Comparison of ENCODE assay signal across 10 cellular contexts in the genomic region with DNA sequence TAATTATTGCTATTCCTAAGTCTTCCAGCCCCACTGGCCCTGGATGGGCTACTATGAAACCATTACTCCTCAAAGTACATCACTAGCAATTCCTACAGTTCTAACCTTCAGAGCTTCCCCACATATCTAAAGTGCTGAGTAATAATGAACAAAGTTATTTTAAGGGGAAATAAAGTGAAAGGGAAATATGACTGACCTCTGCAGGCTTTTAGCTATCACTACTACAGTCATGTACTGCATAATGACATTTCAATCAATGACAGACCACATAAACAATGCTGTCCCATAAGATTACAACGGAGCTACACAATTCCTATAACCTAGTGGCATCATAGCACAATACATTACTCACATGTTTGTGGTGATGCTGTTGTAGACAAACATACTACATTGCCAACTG. TPM values are rescaled to one million over a fixed set of nuclear protein-coding genes. Genes with fewer than 3 reads are reported as not detected.
DNase-seq lines count a peak whose midpoint lies in the region; ATAC-seq and TF ChIP-seq lines count a peak whose summit lies in the region.
"Had no signal": no experiment of that assay in that cellular context is flagged by ENCODE, and none has a peak within 500 bp of the region (broad histone marks: within the 10 kb centered on the region; RNA-seq: fewer than 3 reads in every experiment).

No MANE protein-coding gene starts in this region.

- WGBS in transverse colon (ENCODE audit: low coverage in 1 of 2), 2 donors = 63 to 70% methylated on average over 1 of the region's 1 CpG

- H3K27ac ChIP-seq in transverse colon = no peak overlapping the region
- H3K27ac ChIP-seq: neural progenitor cell, testis had no signal

- H3K4me1 ChIP-seq in transverse colon = peaks cover 0 to 9% (median 4%) of the 10 kb centered on the region in 4 donors
- H3K4me1 ChIP-seq: neural progenitor cell, testis had no signal

- intact Hi-C loops in transverse colon (cut with DNase I; ENCODE audit: low total_unique reads) = no loop called here
- intact Hi-C loops in Right ventricle myocardium inferior (cut with DNase I) = no loop called here

- DNase-seq in EL = peak; percentile 67
- peak; percentile 45 for DNase-seq in HT1080 (ENCODE audit: low read depth)
- DNase-seq in fibroblast of peridontal ligament (ENCODE audit: extremely low read depth) = peak; percentile 86
- no peak for DNase-seq in transverse colon
- no peak for DNase-seq in NCI-H526 treated with DMSO at 0.1 percent for 48 hours (lab: John Stamatoyannopoulos, UW)
- DNase-seq in Right ventricle myocardium inferior (ENCODE audit: missing footprints) = no peak
- DNase-seq in stimulated activated CD4-positive, alpha-beta T cell treated with anti-CD3 and anti-CD28 coated beads, Interleukin-1b, Interleukin-23, amount 100 ng/mL, for 48 hours = no peak
- DNase-seq: testis had no signal

- no peak for TF ChIP-seq CTCF in transverse colon (IDR thresholded peaks at IDR 0.05)

- no peak overlapping the region for H3K4me3 ChIP-seq in transverse colon
- H3K4me3 ChIP-seq: neural progenitor cell, testis had no signal

- H3K27me3 ChIP-seq in transverse colon = no peaks in the 10 kb centered on the region
- H3K27me3 ChIP-seq: neural progenitor cell, testis had no signal

- no peaks in the 10 kb centered on the region for H3K9me3 ChIP-seq in transverse colon
- H3K9me3 ChIP-seq: testis had no signal

- no peak for TF ChIP-seq EP300 in transverse colon (IDR thresholded peaks at IDR 0.05; ENCODE audit: low read depth)

- H3K36me3 ChIP-seq in transverse colon = peaks cover 0 to 36% (median 0%) of the 10 kb centered on the region in 4 donors

- no peak for TF ChIP-seq POLR2A in transverse colon (IDR thresholded peaks at IDR 0.05)

- in situ Hi-C loops in transverse colon (cut with MboI; ENCODE audit: low pct_ligation_motif_present in 1 of 4, low pct_unique_long_range_greater_than_20kb in 1 of 4, low sequenced_read_pairs in 3 of 4) = no loop called here

- ATAC-seq in GM21529 (IDR thresholded peaks at IDR 0.05; ENCODE audit: unreplicated experiment) (peak; percentile 61), Right ventricle myocardium inferior (no peak)

RNA-seq across cellular contexts. Expression of a gene that starts 22.1 kb away (rescaled TPM):
- total RNA-seq in HT1080 (2014; rRNA removed; shearing (Covaris generic)) = 3.4 and 4.9 TPM in 2 replicates
- 4.3 and 5.6 TPM in 2 replicates for polyA plus RNA-seq in HT1080 (2015; cell fraction: cytosol; rRNA removed)
- polyA plus RNA-seq in HT1080 (2015; cell fraction: nucleus; rRNA removed) = 5.6 and 5.7 TPM in 2 replicates
- 1 to 10 TPM; 2.6 to 9.5 (median 7.0) TPM for total RNA-seq in transverse colon
- 8.6 TPM for total RNA-seq in Right ventricle myocardium inferior

RNA-seq across cellular contexts. Expression of a gene that starts 32.5 kb away (rescaled TPM):
- total RNA-seq in HT1080 (2014; rRNA removed; shearing (Covaris generic)) = 33.5 and 36.9 TPM in 2 replicates
- polyA plus RNA-seq in HT1080 (2015; cell fraction: cytosol; rRNA removed) = 11.2 and 16.3 TPM in 2 replicates
- 159 and 176 TPM in 2 replicates for polyA plus RNA-seq in HT1080 (2015; cell fraction: nucleus; rRNA removed)
- total RNA-seq in transverse colon (10 to 100 TPM in 1 of 4 donors, 1 to 10 TPM in 2, under 1 TPM in 1; 0.37 to 13.9 (median 2.5) TPM), Right ventricle myocardium inferior (0.35 TPM)

Comparison
In these comparisons a context has a peak if more than half of its experiments do, and no peak if none do; other contexts are left out.
1. DNase-seq: peak in EL (single experiment), HT1080 (single experiment) and fibroblast of peridontal ligament (single experiment); none in transverse colon (single experiment), NCI-H526 treated with DMSO at 0.1 percent for 48 hours (single experiment), Right ventricle myocardium inferior (single experiment) and stimulated activated CD4-positive, alpha-beta T cell treated with anti-CD3 and anti-CD28 coated beads, Interleukin-1b, Interleukin-23, amount 100 ng/mL, for 48 hours (single experiment).